Comparison of ENCODE assay signal across 20 cellular contexts in genomic region chr2:197298609-197299008, GRCh38. TPM values are rescaled to one million over a fixed set of nuclear protein-coding genes. Genes with fewer than 3 reads are reported as not detected.
DNase-seq lines count a peak whose midpoint lies in the region; ATAC-seq and TF ChIP-seq lines count a peak whose summit lies in the region.
"Had no signal": no experiment of that assay in that cellular context is flagged by ENCODE, and none has a peak within 500 bp of the region (broad histone marks: within the 10 kb centered on the region; RNA-seq: fewer than 3 reads in every experiment).

No MANE protein-coding gene starts in this region.

- TF ChIP-seq CTCF in GM12865 (IDR thresholded peaks at IDR 0.05; ENCODE audit: insufficient read depth, low read depth, low read length, missing control alignments) (no peak), SU-DHL-6 (IDR thresholded peaks at IDR 0.05; ENCODE audit: insufficient read depth, low read length, poor library complexity, severe bottlenecking) (no peak), spleen (IDR thresholded peaks at IDR 0.05 in 8 of 11, conservative IDR thresholded peaks at IDR 0.05 in 3 of 11) (no peak)

- intact Hi-C loops in spleen (cut with DNase I; ENCODE audit: low total_unique reads): no loop called here

- H3K9me2 ChIP-seq in SU-DHL-6 (replicated peaks; ENCODE audit: insufficient read depth, low read length): no peaks in the 10 kb centered on the region

- no peaks in the 10 kb centered on the region for H4K20me1 ChIP-seq in SU-DHL-6 (ENCODE audit: low read depth, low read length)

- H3K27me3 ChIP-seq in SU-DHL-6 (ENCODE audit: low read length) (no peaks in the 10 kb centered on the region), spleen (replicated peaks in 1 of 7) (no peaks in the 10 kb centered on the region)
- H3K27me3 ChIP-seq: esophagus squamous epithelium, left lung, tibial artery had no signal

- peak; percentile 45 for DNase-seq in GM12865 (ENCODE audit: low read depth)
- DNase-seq in spleen: no peak
- DNase-seq in activated CD8-positive, alpha-beta memory T cell treated with anti-CD3 and anti-CD28 coated beads for 24 hours: no peak
- DNase-seq in SK-N-DZ (ENCODE audit: low spot score): no peak
- DNase-seq: DMS153; esophagus squamous epithelium; left lung; NCI-H1092 treated with DMSO at 0.1 percent for 48 hours; NCI-H2081 treated with DMSO at 0.1 percent for 48 hours; NCI-H526 treated with DMSO at 0.1 percent for 48 hours; OCI-M1; small intestine; stimulated activated CD4-positive, alpha-beta T cell treated with anti-CD3 and anti-CD28 coated beads, Interleukin-4, amount 100 ng/mL, for 4 hours; stimulated activated CD8-positive, alpha-beta memory T cell treated with anti-CD3 and anti-CD28 coated beads, Interleukin-4, amount 100 ng/mL, for 48 hours; tibial artery had no signal

- no peak overlapping the region for H2AFZ ChIP-seq in SU-DHL-6 (ENCODE audit: low read depth, low read length, severe bottlenecking)

- peaks cover 45% of the 10 kb centered on the region for H3K36me3 Mint-ChIP-seq in activated naive CD8-positive, alpha-beta T cell

- H3K4me3 ChIP-seq in GM12865 (ENCODE audit: low read depth, low read length) (no peak overlapping the region), SU-DHL-6 (ENCODE audit: insufficient read depth, low read length, poor library complexity, severe bottlenecking) (no peak overlapping the region), spleen (peak overlapping the region in 1 of 8 donors; percentile 24)
- H3K4me3 ChIP-seq: esophagus squamous epithelium, left lung, tibial artery had no signal

- peak overlapping the region; percentile 98 for H3K27ac Mint-ChIP-seq in activated naive CD8-positive, alpha-beta T cell
- H3K27ac Mint-ChIP-seq: progenitor cell of endocrine pancreas had no signal

- peak overlapping the region; percentile 83 for H3K27ac ChIP-seq in SU-DHL-6 (ENCODE audit: low read depth, low read length)
- H3K27ac ChIP-seq in spleen: peak overlapping the region; percentile 22 to 98 (median 82)
- H3K27ac ChIP-seq: KMS-11, tibial artery had no signal

- H3F3A ChIP-seq in SU-DHL-6 (ENCODE audit: insufficient read depth): peaks cover 36% of the 10 kb centered on the region

- peak overlapping the region; percentile 78 for H3K4me3 Mint-ChIP-seq in activated naive CD8-positive, alpha-beta T cell

- H3K79me2 ChIP-seq in SU-DHL-6 (ENCODE audit: insufficient read depth, low read length): peaks cover 95% of the 10 kb centered on the region

- no peak overlapping the region for H3K9ac ChIP-seq in SU-DHL-6 (ENCODE audit: low read length)
- H3K9ac ChIP-seq: KMS-11 had no signal

- no peak for ATAC-seq in GM19023 (IDR thresholded peaks at IDR 0.05; ENCODE audit: unreplicated experiment)

- TF ChIP-seq POLR2A in spleen (IDR thresholded peaks at IDR 0.05): no peak

- no peaks in the 10 kb centered on the region for H3K9me3 Mint-ChIP-seq in activated naive CD8-positive, alpha-beta T cell (ENCODE audit: low read depth)

- H3K4me1 ChIP-seq in spleen: peaks cover 55 to 100% (median 93%) of the 10 kb centered on the region in 6 donors

- H3K4me1 Mint-ChIP-seq in activated naive CD8-positive, alpha-beta T cell (ENCODE audit: low read depth): peaks cover 98% of the 10 kb centered on the region

- 0 out of 2 replicates have a peak, but pooled peaks cover 4% of the 10 kb centered on the region for H3K36me3 ChIP-seq in SU-DHL-6 (ENCODE audit: low read length)
- peaks cover 0 to 27% (median 2%) of the 10 kb centered on the region in 6 donors for H3K36me3 ChIP-seq in spleen
- H3K36me3 ChIP-seq: esophagus squamous epithelium, left lung, tibial artery had no signal

- 64 to 82% (median 75%) methylated on average over 4 of the region's 4 CpGs for WGBS in spleen, 5 donors

- H3K27me3 Mint-ChIP-seq in activated naive CD8-positive, alpha-beta T cell: no peaks in the 10 kb centered on the region
- H3K27me3 Mint-ChIP-seq: progenitor cell of endocrine pancreas had no signal

- H3K4me2 ChIP-seq in SU-DHL-6 (ENCODE audit: low read depth, low read length, poor library complexity, severe bottlenecking): peak overlapping the region; percentile 74
- H3K4me2 ChIP-seq: KMS-11 had no signal

- H3K9me3 ChIP-seq in SU-DHL-6 (ENCODE audit: insufficient read depth, low read length): no peaks in the 10 kb centered on the region
- H3K9me3 ChIP-seq in spleen: no peaks in the 10 kb centered on the region
- H3K9me3 ChIP-seq: esophagus squamous epithelium, left lung, tibial artery had no signal

RNA-seq across cellular contexts. Expression of gene ANKRD44, which starts 12.0 kb away (rescaled TPM):
- total RNA-seq in spleen: 100 to 1,000 TPM; 108 to 183 (median 145) TPM
- 10 to 100 TPM; 16.0 to 18.5 (median 16.3) TPM for polyA plus RNA-seq in spleen
- 8.5 and 12.2 TPM in 2 replicates for polyA plus RNA-seq in SK-N-DZ (2014; cell fraction: cytosol; rRNA removed)
- polyA plus RNA-seq in SK-N-DZ (2014; cell fraction: nucleus; rRNA removed): 15.0 and 25.4 TPM in 2 replicates
